Comparison of ENCODE assay signal across 8 cellular contexts in genomic region chr6:157236040-157236725, GRCh38.
DNase-seq lines count a peak whose midpoint lies in the region; ATAC-seq and TF ChIP-seq lines count a peak whose summit lies in the region.

No MANE protein-coding gene starts in this region.

- no peaks in the 10 kb centered on the region for H3K79me2 ChIP-seq in GM23338 (replicated peaks; ENCODE audit: insufficient read depth)

- peaks cover 15% of the 10 kb centered on the region for H3K4me1 ChIP-seq in GM23338 (ENCODE audit: insufficient read depth)
- peaks cover 9% of the 10 kb centered on the region for H3K4me1 ChIP-seq in iPS-15b (ENCODE audit: control insufficient read depth, insufficient read depth, low read length)
- H3K4me1 ChIP-seq in BE2C: no peaks in the 10 kb centered on the region
- no peaks in the 10 kb centered on the region for H3K4me1 ChIP-seq in SJCRH30

- H3K4me3 Mint-ChIP-seq in GM23338: peak overlapping the region; percentile 91; the same call in 2 of the 3 replicates
- peak overlapping the region; percentile 84 for H3K4me3 Mint-ChIP-seq in activated naive CD8-positive, alpha-beta T cell treated with anti-CD3 and anti-CD28 coated beads, Interleukin-2, amount 50 U/mL, for 24 hours

- H3K4me3 ChIP-seq in GM23338 (peak overlapping the region; percentile 90), iPS-15b (ENCODE audit: low read depth, low read length) (peak overlapping the region; percentile 70), BE2C (ENCODE audit: low read depth, low read length) (no peak overlapping the region), SJCRH30 (no peak overlapping the region)

- peaks cover 9% of the 10 kb centered on the region for H3K9me2 ChIP-seq in GM23338 (ENCODE audit: insufficient read depth)

- H3K9me3 ChIP-seq in iPS-15b (ENCODE audit: control insufficient read depth, insufficient read depth, low read length) (no peaks in the 10 kb centered on the region), BE2C (no peaks in the 10 kb centered on the region), SJCRH30 (replicated peaks) (no peaks in the 10 kb centered on the region)

- H3K27ac ChIP-seq in GM23338 (ENCODE audit: low read depth) (no peak overlapping the region), SJCRH30 (no peak overlapping the region)

- H3K4me1 Mint-ChIP-seq in GM23338: peaks cover 29% of the 10 kb centered on the region
- H3K4me1 Mint-ChIP-seq in activated naive CD8-positive, alpha-beta T cell treated with anti-CD3 and anti-CD28 coated beads, Interleukin-2, amount 50 U/mL, for 24 hours: peaks cover 15% of the 10 kb centered on the region

- 0 out of 2 replicates have a peak, but pooled peaks cover 3% of the 10 kb centered on the region for H3F3A ChIP-seq in GM23338 (replicated peaks; ENCODE audit: low read depth)

- no peak for TF ChIP-seq CTCF in GM23338 (conservative IDR thresholded peaks at IDR 0.05; ENCODE audit: low read depth in 2 of 2)
- no peak for TF ChIP-seq CTCF in BE2C (IDR thresholded peaks at IDR 0.05; ENCODE audit: low read depth, low read length)

- peak overlapping the region; percentile 93 for H3K4me2 ChIP-seq in GM23338

- H3K36me3 ChIP-seq in GM23338 (ENCODE audit: insufficient read depth): no peaks in the 10 kb centered on the region
- no peaks in the 10 kb centered on the region for H3K36me3 ChIP-seq in iPS-15b (ENCODE audit: control insufficient read depth, insufficient read depth, low read length)
- no peaks in the 10 kb centered on the region for H3K36me3 ChIP-seq in BE2C
- no peaks in the 10 kb centered on the region for H3K36me3 ChIP-seq in SJCRH30

- peaks cover 50% of the 10 kb centered on the region for H3K27me3 Mint-ChIP-seq in GM23338 (ENCODE audit: insufficient read depth, low read depth, poor library complexity)
- peaks cover 61% of the 10 kb centered on the region for H3K27me3 Mint-ChIP-seq in activated naive CD8-positive, alpha-beta T cell treated with anti-CD3 and anti-CD28 coated beads, Interleukin-2, amount 50 U/mL, for 24 hours

- H2AFZ ChIP-seq in GM23338: peak overlapping the region; percentile 96

- no peaks in the 10 kb centered on the region; the same call in 2 of the 3 replicates for H3K36me3 Mint-ChIP-seq in GM23338 (ENCODE audit: low read depth)
- no peaks in the 10 kb centered on the region for H3K36me3 Mint-ChIP-seq in activated naive CD8-positive, alpha-beta T cell treated with anti-CD3 and anti-CD28 coated beads, Interleukin-2, amount 50 U/mL, for 24 hours (ENCODE audit: low read depth)

- ATAC-seq in GM23338 (peak; percentile 59), HG03460 (IDR thresholded peaks at IDR 0.05; ENCODE audit: unreplicated experiment) (no peak)
- ATAC-seq in activated naive CD8-positive, alpha-beta T cell treated with anti-CD3 and anti-CD28 coated beads, Interleukin-2, amount 50 U/mL, for 24 hours: peak; percentile 44

- H3K27me3 ChIP-seq in GM23338 (ENCODE audit: insufficient read depth): peaks cover 38% of the 10 kb centered on the region
- H3K27me3 ChIP-seq in iPS-15b (ENCODE audit: control insufficient read depth, insufficient read depth, low read length): peaks cover 38% of the 10 kb centered on the region
- H3K27me3 ChIP-seq in BE2C: no peaks in the 10 kb centered on the region
- no peaks in the 10 kb centered on the region for H3K27me3 ChIP-seq in SJCRH30

- no peak overlapping the region for H3K27ac Mint-ChIP-seq in GM23338
- H3K27ac Mint-ChIP-seq in activated naive CD8-positive, alpha-beta T cell treated with anti-CD3 and anti-CD28 coated beads, Interleukin-2, amount 50 U/mL, for 24 hours: no peak overlapping the region

- no peak overlapping the region for H3K9ac ChIP-seq in iPS-15b (ENCODE audit: low read depth, low read length)

- DNase-seq in GM23338 (ENCODE audit: low spot score) (peak; percentile 43), BE2C (no peak), SJCRH30 (no peak), SHP77 (lab: John Stamatoyannopoulos, UW) (no peak)
- DNase-seq in activated naive CD8-positive, alpha-beta T cell treated with anti-CD3 and anti-CD28 coated beads, Interleukin-2, amount 50 U/mL, for 24 hours: peak; percentile 25
- peak; percentile 41 for DNase-seq in stimulated activated CD8-positive, alpha-beta memory T cell treated with anti-CD3 and anti-CD28 coated beads, Interleukin-4, amount 100 ng/mL, for 48 hours

- H4K20me1 ChIP-seq in GM23338 (replicated peaks; ENCODE audit: insufficient read depth): no peaks in the 10 kb centered on the region

- peaks cover 8% of the 10 kb centered on the region; the same call in 2 of the 3 replicates for H3K9me3 Mint-ChIP-seq in GM23338
- peaks cover 4% of the 10 kb centered on the region for H3K9me3 Mint-ChIP-seq in activated naive CD8-positive, alpha-beta T cell treated with anti-CD3 and anti-CD28 coated beads, Interleukin-2, amount 50 U/mL, for 24 hours

TF ChIP-seq in GM23338, 12 proteins besides CTCF, POLR2A, EP300 and RAD21 (continues in another document):
- TF ChIP-seq ETS1 (IDR thresholded peaks at IDR 0.05): no peak
- TF ChIP-seq JUNB (IDR thresholded peaks at IDR 0.05; ENCODE audit: unreplicated experiment): no peak
- no peak for TF ChIP-seq POLR2AphosphoS5 (IDR thresholded peaks at IDR 0.05; ENCODE audit: low read depth)
- TF ChIP-seq ZNF114 (CRISPR knock-in tag; IDR thresholded peaks at IDR 0.05): no peak
- TF ChIP-seq EZH2 (IDR thresholded peaks at IDR 0.05; ENCODE audit: low read depth, unreplicated experiment): no peak
- TF ChIP-seq ZNF462 (CRISPR knock-in tag; IDR thresholded peaks at IDR 0.05): no peak
- no peak for TF ChIP-seq ZNF331 (CRISPR knock-in tag; IDR thresholded peaks at IDR 0.05; ENCODE audit: low read depth)
- TF ChIP-seq STAT1 (IDR thresholded peaks at IDR 0.05; ENCODE audit: unreplicated experiment): no peak
- TF ChIP-seq EZH2phosphoT487 (IDR thresholded peaks at IDR 0.05; ENCODE audit: unreplicated experiment): no peak
- no peak for TF ChIP-seq CREB1 (CRISPR knock-in tag; IDR thresholded peaks at IDR 0.05; ENCODE audit: low read depth)

Comparison
In these comparisons a context has a peak if more than half of its experiments do, and no peak if none do; other contexts are left out.
1. DNase-seq: peak in GM23338 (single experiment), activated naive CD8-positive, alpha-beta T cell treated with anti-CD3 and anti-CD28 coated beads, Interleukin-2, amount 50 U/mL, for 24 hours (single experiment) and stimulated activated CD8-positive, alpha-beta memory T cell treated with anti-CD3 and anti-CD28 coated beads, Interleukin-4, amount 100 ng/mL, for 48 hours (single experiment); none in BE2C (single experiment), SJCRH30 (0 of 2) and SHP77 (0 of 2).
2. H3K4me3 ChIP-seq: peak in GM23338 (single experiment) and iPS-15b (single experiment); none in BE2C (single experiment) and SJCRH30 (single experiment).